In genomic region chr17:77466140-77466539, GRCh38 we compare ENCODE assay signal across 8 cellular contexts.
DNase-seq lines count a peak whose midpoint lies in the region; ATAC-seq and TF ChIP-seq lines count a peak whose summit lies in the region.

No MANE protein-coding gene starts in this region.

- CTCF ChIA-PET in CD4-positive, alpha-beta T cell (lab: Charles Lee): interaction anchor here (0.9 to 2.8 kb wide), 3 partner anchors 12 to 66 kb away, joined by 3 to 10 read pairs (median 3); no protein-coding TSS in a partner anchor
- CTCF ChIA-PET in PC-3 (lab: Charles Lee): no interaction called here

- peaks cover 77% of the 10 kb centered on the region for H3K36me3 Mint-ChIP-seq in CD4-positive, alpha-beta T cell (ENCODE audit: low read depth)
- H3K36me3 Mint-ChIP-seq in nephron progenitor cell (ENCODE audit: low read depth): peaks cover 41% of the 10 kb centered on the region

- H3K27me3 ChIP-seq in CD4-positive, alpha-beta T cell (ENCODE audit: control insufficient read depth, insufficient read depth, low read length): no peaks in the 10 kb centered on the region
- H3K27me3 ChIP-seq in PC-3 (ENCODE audit: low read length) (no peaks in the 10 kb centered on the region), esophagus muscularis mucosa (no peaks in the 10 kb centered on the region), foreskin keratinocyte (no peaks in the 10 kb centered on the region)

- intact Hi-C loops in CD4-positive, alpha-beta T cell (cut with DNase I, micrococcal nuclease): no loop called here
- intact Hi-C loops in PC-3 (cut with micrococcal nuclease) (no loop called here), esophagus muscularis mucosa (cut with DNase I) (no loop called here)

- POLR2A ChIA-PET in CD4-positive, alpha-beta T cell (lab: Charles Lee): interaction anchor here (0.8 to 11.9 kb wide), 18 partner anchors 9 to 664 kb away, joined by 3 to 681 read pairs (median 4); partner anchors contain the start of genes TMC8 and TNRC6C
- POLR2A ChIA-PET in PC-3 (lab: Charles Lee; ENCODE audit: unreplicated experiment): interaction anchor here (0.6 to 0.7 kb wide), 2 partner anchors 143 to 682 kb away, joined by 3 to 5 read pairs; no protein-coding TSS in a partner anchor

- peaks cover 82% of the 10 kb centered on the region for H3K79me2 ChIP-seq in PC-3 (ENCODE audit: low read length)

- no TSS peak for BruUV-seq in PC-3 (replicated peaks; lab: Mats Ljungman, UMichigan)

- TF ChIP-seq EP300 in esophagus muscularis mucosa (IDR thresholded peaks at IDR 0.05): no peak

- no peak for TF ChIP-seq POLR2A in esophagus muscularis mucosa (IDR thresholded peaks at IDR 0.05; ENCODE audit: low read depth)

- no peak overlapping the region for H3K9ac ChIP-seq in PC-3 (ENCODE audit: low read length)

- H3K4me1 ChIP-seq in PC-3 (ENCODE audit: insufficient read depth, low read length) (peaks cover 25% of the 10 kb centered on the region), esophagus muscularis mucosa (peaks cover 72 to 98% (median 87%) of the 10 kb centered on the region in 4 donors), foreskin keratinocyte (peaks cover 23% of the 10 kb centered on the region)

- no peak for TF ChIP-seq CTCF in CD4-positive, alpha-beta T cell (IDR thresholded peaks at IDR 0.05)
- TF ChIP-seq CTCF in PC-3 (conservative IDR thresholded peaks at IDR 0.05; ENCODE audit: low read depth, low read length) (no peak), esophagus muscularis mucosa (IDR thresholded peaks at IDR 0.05) (no peak), nephron progenitor cell (IDR thresholded peaks at IDR 0.05) (no peak), foreskin keratinocyte (conservative IDR thresholded peaks at IDR 0.05) (no peak)

- no peak overlapping the region for H2AFZ ChIP-seq in PC-3 (ENCODE audit: low read length)

- no peaks in the 10 kb centered on the region for H3K9me3 ChIP-seq in CD4-positive, alpha-beta T cell (ENCODE audit: control insufficient read depth, low read length)
- no peaks in the 10 kb centered on the region for H3K9me3 ChIP-seq in PC-3 (ENCODE audit: low read length)
- H3K9me3 ChIP-seq in esophagus muscularis mucosa: no peaks in the 10 kb centered on the region

- no peaks in the 10 kb centered on the region for H3F3A ChIP-seq in PC-3 (ENCODE audit: low read length, unreplicated experiment)

- peak overlapping the region; percentile 74 for H3K27ac ChIP-seq in CD4-positive, alpha-beta T cell (ENCODE audit: low read depth, low read length)
- peak overlapping the region; percentile 17; the same call in 1 of the 2 replicates for H3K27ac ChIP-seq in PC-3 (ENCODE audit: low read length)
- H3K27ac ChIP-seq in esophagus muscularis mucosa (replicated peaks in 1 of 4): peak overlapping the region; percentile 38 to 69 (median 60)
- H3K27ac ChIP-seq in foreskin keratinocyte: no peak overlapping the region

- H3K4me3 Mint-ChIP-seq in CD4-positive, alpha-beta T cell: peak overlapping the region; percentile 85
- H3K4me3 Mint-ChIP-seq in nephron progenitor cell: peak overlapping the region; percentile 74

- no peak overlapping the region for H3K4me2 ChIP-seq in PC-3 (ENCODE audit: low read length)

- H3K4me1 Mint-ChIP-seq in CD4-positive, alpha-beta T cell (ENCODE audit: low read depth): peaks cover 84% of the 10 kb centered on the region
- H3K4me1 Mint-ChIP-seq in nephron progenitor cell: peaks cover 84% of the 10 kb centered on the region

- H4K20me1 ChIP-seq in PC-3 (ENCODE audit: low read length): peaks cover 12% of the 10 kb centered on the region; the same call in 1 of the 2 replicates

- H3K27ac Mint-ChIP-seq in CD4-positive, alpha-beta T cell: peak overlapping the region; percentile 96
- peak overlapping the region; percentile 96 for H3K27ac Mint-ChIP-seq in nephron progenitor cell

- DNase-seq in CD4-positive, alpha-beta T cell: no peak
- no peak for DNase-seq in PC-3
- DNase-seq in esophagus muscularis mucosa (ENCODE audit: extremely low spot score): no peak
- DNase-seq in nephron progenitor cell: peak; percentile 59
- DNase-seq in DMS53 treated with DMSO at 0.1 percent for 48 hours (lab: John Stamatoyannopoulos, UW; ENCODE audit: unreplicated experiment): no peak
- DNase-seq in foreskin keratinocyte: no peak

- H3K4me3 ChIP-seq in PC-3 (ENCODE audit: low read length) (no peak overlapping the region), esophagus muscularis mucosa (no peak overlapping the region)

- no peaks in the 10 kb centered on the region for H3K9me3 Mint-ChIP-seq in CD4-positive, alpha-beta T cell
- peaks cover 3% of the 10 kb centered on the region for H3K9me3 Mint-ChIP-seq in nephron progenitor cell

- no peaks in the 10 kb centered on the region for H3K9me2 ChIP-seq in PC-3 (replicated peaks; ENCODE audit: low read length)

- ATAC-seq in CD4-positive, alpha-beta T cell (ENCODE audit: poor library complexity): no peak
- ATAC-seq in PC-3 (no peak), GM19035 (IDR thresholded peaks at IDR 0.05; ENCODE audit: unreplicated experiment) (no peak), HG02678 (IDR thresholded peaks at IDR 0.05; ENCODE audit: unreplicated experiment) (no peak), foreskin keratinocyte (no peak)

- no peaks in the 10 kb centered on the region for H3K27me3 Mint-ChIP-seq in CD4-positive, alpha-beta T cell
- peaks cover 5% of the 10 kb centered on the region for H3K27me3 Mint-ChIP-seq in nephron progenitor cell (ENCODE audit: low read depth, poor library complexity)

- H3K36me3 ChIP-seq in PC-3 (ENCODE audit: low read depth, low read length): peaks cover 23% of the 10 kb centered on the region
- peaks cover 0 to 14% (median 5%) of the 10 kb centered on the region in 4 donors for H3K36me3 ChIP-seq in esophagus muscularis mucosa

- 62% methylated on average over 6 of the region's 13 CpGs for WGBS in esophagus muscularis mucosa
